9 cellular contexts compared by ENCODE assay signal in the genomic region with DNA sequence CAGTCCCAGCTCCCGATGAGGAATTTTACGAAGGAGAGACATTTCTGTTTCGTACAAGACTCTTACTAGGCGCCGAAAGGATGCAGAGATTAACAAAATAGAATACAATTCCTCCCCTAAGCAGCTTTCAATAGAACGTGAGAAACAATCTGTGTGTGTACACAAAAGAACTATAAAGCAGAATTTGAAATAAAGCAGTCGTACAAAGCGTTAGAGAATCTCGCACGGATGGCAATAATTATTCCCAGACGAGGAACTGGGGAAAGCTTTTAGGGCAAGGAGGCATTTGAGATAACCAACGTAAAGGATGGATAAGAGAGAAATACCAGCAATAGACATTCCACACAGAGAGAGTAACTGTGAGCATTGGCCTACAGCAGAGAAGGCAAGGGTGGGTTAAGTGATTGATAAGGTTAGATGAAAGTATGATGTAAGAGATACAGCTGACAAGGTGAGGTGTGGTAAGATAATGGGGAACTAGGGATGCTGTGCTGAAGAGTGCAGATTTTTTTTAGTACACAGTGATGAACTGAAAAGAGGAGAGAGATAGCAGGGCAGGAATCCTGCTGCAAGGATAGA. TPM values are rescaled to one million over a fixed set of nuclear protein-coding genes. Genes with fewer than 3 reads are reported as not detected.
DNase-seq lines count a peak whose midpoint lies in the region; ATAC-seq and TF ChIP-seq lines count a peak whose summit lies in the region.
"Had no signal": no experiment of that assay in that cellular context is flagged by ENCODE, and none has a peak within 500 bp of the region (broad histone marks: within the 10 kb centered on the region; RNA-seq: fewer than 3 reads in every experiment).

No MANE protein-coding gene starts in this region.

- no peaks in the 10 kb centered on the region for H3K27me3 ChIP-seq in left ventricle myocardium inferior (ENCODE audit: low read depth)
- H3K27me3 ChIP-seq in mesenchymal stem cell (ENCODE audit: control insufficient read depth in 1 of 2, insufficient read depth in 1 of 2, low read length in 2 of 2) = no peaks in the 10 kb centered on the region

- no peaks in the 10 kb centered on the region for H3K9me3 Mint-ChIP-seq in HFFc6

- H4K8ac ChIP-seq in mesenchymal stem cell (ENCODE audit: low read length) = no peak overlapping the region

- H3K79me1 ChIP-seq in mesenchymal stem cell (replicated peaks; ENCODE audit: low read length, poor library complexity, severe bottlenecking) = peaks cover 5% of the 10 kb centered on the region

- no peaks in the 10 kb centered on the region for H3K36me3 Mint-ChIP-seq in HFFc6 (ENCODE audit: low read depth)

- in situ Hi-C loops in astrocyte of the cerebellum (cut with HindIII; ENCODE audit: low sequenced_read_pairs) = no loop called here

- no peak overlapping the region for H2BK120ac ChIP-seq in mesenchymal stem cell (ENCODE audit: low read depth, low read length)

- H3K4ac ChIP-seq in mesenchymal stem cell (ENCODE audit: low read depth in 1 of 2, low read length in 2 of 2) = no peak overlapping the region

- H3K9me3 ChIP-seq in left ventricle myocardium inferior (replicated peaks) = no peaks in the 10 kb centered on the region
- no peaks in the 10 kb centered on the region for H3K9me3 ChIP-seq in mesenchymal stem cell (ENCODE audit: control insufficient read depth, low read length)

- no peak for DNase-seq in left ventricle myocardium inferior
- DNase-seq in Right ventricle myocardium superior = no peak
- no peak for DNase-seq in astrocyte of the cerebellum (ENCODE audit: low read depth)
- no peak for DNase-seq in mesenchymal stem cell
- DNase-seq in HFFc6 = no peak
- DNase-seq in inferior parietal cortex (ENCODE audit: extremely low spot score) = no peak
- DNase-seq in NCI-H1436 treated with DMSO at 0.1 percent for 48 hours (lab: John Stamatoyannopoulos, UW) = no peak
- DNase-seq in germinal center (ENCODE audit: low spot score) = no peak

- H2AK5ac ChIP-seq in mesenchymal stem cell (ENCODE audit: low read length, severe bottlenecking) = no peak overlapping the region

- peaks cover 2% of the 10 kb centered on the region; the same call in 1 of the 2 replicates for H3K27me3 Mint-ChIP-seq in HFFc6 (ENCODE audit: insufficient read depth)
- H3K27me3 Mint-ChIP-seq: activated B cell treated with CpG ODN at 0.5 μM for 24 hours had no signal

- no peak overlapping the region for H3K18ac ChIP-seq in mesenchymal stem cell (ENCODE audit: low read depth in 1 of 2, low read length in 2 of 2)

- no peak overlapping the region for H3K27ac Mint-ChIP-seq in HFFc6
- H3K27ac Mint-ChIP-seq: activated B cell treated with CpG ODN at 0.5 μM for 24 hours had no signal

- intact Hi-C loops in left ventricle myocardium inferior (cut with micrococcal nuclease) = no loop called here
- intact Hi-C loops in Right ventricle myocardium superior (cut with DNase I) = loop anchor here (2.0 kb wide), 1 partner anchor 53 kb away; a partner anchor contains a TSS

- peak overlapping the region; percentile 81 for H3K27ac ChIP-seq in left ventricle myocardium inferior (replicated peaks)
- no peak overlapping the region for H3K27ac ChIP-seq in mesenchymal stem cell (ENCODE audit: low read length, poor library complexity, severe bottlenecking)

- H2BK15ac ChIP-seq in mesenchymal stem cell (ENCODE audit: low read depth, poor library complexity, severe bottlenecking) = no peak overlapping the region

- no peak overlapping the region for H4K91ac ChIP-seq in mesenchymal stem cell (ENCODE audit: low read length)

- no peak for ATAC-seq in Right ventricle myocardium superior (ENCODE audit: poor library complexity)

- H3K9ac ChIP-seq in mesenchymal stem cell (ENCODE audit: low read length) = peak overlapping the region; percentile 95

- H3K4me3 Mint-ChIP-seq in HFFc6 = no peak overlapping the region
- H3K4me3 Mint-ChIP-seq: activated B cell treated with CpG ODN at 0.5 μM for 24 hours had no signal

- H2BK12ac ChIP-seq in mesenchymal stem cell (ENCODE audit: low read length in 2 of 2) = no peak overlapping the region

- WGBS in mesenchymal stem cell = 8% methylated on average over 11 of the region's 12 CpGs

- H3K14ac ChIP-seq in mesenchymal stem cell (ENCODE audit: low read length in 2 of 2) = no peak overlapping the region

- H3K36me3 ChIP-seq in left ventricle myocardium inferior (no peaks in the 10 kb centered on the region), mesenchymal stem cell (ENCODE audit: control insufficient read depth in 1 of 2, insufficient read depth in 2 of 2, low read depth in 1 of 2, low read length in 2 of 2) (no peaks in the 10 kb centered on the region)

- H2BK5ac ChIP-seq in mesenchymal stem cell (ENCODE audit: low read depth, low read length, poor library complexity, severe bottlenecking) = no peak overlapping the region

- H3K4me3 ChIP-seq in left ventricle myocardium inferior (peak overlapping the region; percentile 66), astrocyte of the cerebellum (ENCODE audit: low read depth, low read length) (peak overlapping the region; percentile 35), mesenchymal stem cell (ENCODE audit: insufficient read depth in 1 of 2, low read depth in 1 of 2, low read length in 2 of 2) (peak overlapping the region in 1 of 2 experiments; percentile 81)

- no peak overlapping the region for H3K23ac ChIP-seq in mesenchymal stem cell (ENCODE audit: low read length in 2 of 2)

- H3K4me1 ChIP-seq in left ventricle myocardium inferior (peaks cover 40% of the 10 kb centered on the region), mesenchymal stem cell (ENCODE audit: control insufficient read depth, insufficient read depth, low read depth, low read length) (peaks cover 2% of the 10 kb centered on the region)

- H3K4me2 ChIP-seq in mesenchymal stem cell (ENCODE audit: low read length, poor library complexity, severe bottlenecking) = peak overlapping the region; percentile 78

- no peak overlapping the region for H2AFZ ChIP-seq in mesenchymal stem cell (ENCODE audit: low read depth, low read length)

- no peak for TF ChIP-seq CTCF in left ventricle myocardium inferior (IDR thresholded peaks at IDR 0.05; ENCODE audit: borderline replicate concordance)
- no peak for TF ChIP-seq CTCF in astrocyte of the cerebellum (IDR thresholded peaks at IDR 0.05; ENCODE audit: low read depth, low read length, missing control alignments)
- no peak for TF ChIP-seq CTCF in HFFc6 (IDR thresholded peaks at IDR 0.05)

- peaks cover 11% of the 10 kb centered on the region for H3K4me1 Mint-ChIP-seq in HFFc6 (ENCODE audit: low read depth)

RNA-seq across cellular contexts. Expression of a gene that starts 1.0 kb away (rescaled TPM):
- total RNA-seq in left ventricle myocardium inferior = 6.4 TPM
- total RNA-seq in Right ventricle myocardium superior = 14.6 TPM
- polyA plus RNA-seq in mesenchymal stem cell (2013, experiment 1 of 2) = 1.5 TPM
- polyA plus RNA-seq in mesenchymal stem cell (2013, experiment 2 of 2) = 1.4 TPM
- total RNA-seq in HFFc6 (2021; fragmentation: NEBNext Ultra II Directional; extraction: Animal tissue kit (Norgen Biotek cat#: 25700)) = under 1 TPM; 0.36 to 0.91 (median 0.48) TPM

RNA-seq across cellular contexts. Expression of a gene that starts 52.5 kb away (rescaled TPM):
- total RNA-seq in left ventricle myocardium inferior (220 TPM), Right ventricle myocardium superior (240 TPM)
- 22.1 TPM for polyA plus RNA-seq in mesenchymal stem cell (2013, experiment 1 of 2)
- polyA plus RNA-seq in mesenchymal stem cell (2013, experiment 2 of 2) = 20.8 TPM
- 10 to 100 TPM; 13.5 to 18.1 (median 15.2) TPM for total RNA-seq in HFFc6 (2021; fragmentation: NEBNext Ultra II Directional; extraction: Animal tissue kit (Norgen Biotek cat#: 25700))

Comparison
In these comparisons a context has a peak if more than half of its experiments do, and no peak if none do; other contexts are left out.
1. RNA of a gene that starts 52.5 kb away (total RNA-seq): 240 TPM in Right ventricle myocardium superior (single experiment) and 220 TPM in left ventricle myocardium inferior (single experiment); 13.5 to 18.1 TPM in HFFc6; every median in the first group is over 10 times any median in the second.